Comparison of ENCODE assay signal across 1 cellular context in genomic region chr14:22622220-22622619, GRCh38.
TF ChIP-seq lines count a peak whose summit lies in the region.

No MANE protein-coding gene starts in this region.

TF ChIP-seq in WTC11, 78 proteins besides CTCF, POLR2A, EP300 and RAD21 (continued from another document):
- TF ChIP-seq SMAD3 (CRISPR knock-in tag; IDR thresholded peaks at IDR 0.05; ENCODE audit: borderline replicate concordance) (no peak), ZNF121 (CRISPR knock-in tag; IDR thresholded peaks at IDR 0.05) (no peak), NR3C1 (CRISPR knock-in tag; conservative IDR thresholded peaks at IDR 0.05; ENCODE audit: low read depth) (no peak), JAZF1 (CRISPR knock-in tag; IDR thresholded peaks at IDR 0.05) (no peak), NFATC4 (CRISPR knock-in tag; IDR thresholded peaks at IDR 0.05) (no peak), ZNF423 (CRISPR knock-in tag; IDR thresholded peaks at IDR 0.05) (no peak), PRDM15 (CRISPR knock-in tag; IDR thresholded peaks at IDR 0.05) (no peak), FOXJ3 (CRISPR knock-in tag; IDR thresholded peaks at IDR 0.05; ENCODE audit: borderline replicate concordance) (no peak)
